Comparison of ENCODE assay signal across 8 cellular contexts in genomic region chr12:124745468-124745890, GRCh38.
DNase-seq lines count a peak whose midpoint lies in the region; ATAC-seq and TF ChIP-seq lines count a peak whose summit lies in the region.

No MANE protein-coding gene starts in this region.

- H3K4me3 ChIP-seq in SK-N-SH (ENCODE audit: low read depth in 2 of 2, low read length in 1 of 2), result 0 out of 4 replicates have a peak overlapping the region, but pooled peaks of 1 of the 2 experiments have one; percentile 17
- peak overlapping the region; percentile 7 for H3K4me3 ChIP-seq in colonic mucosa
- H3K4me3 ChIP-seq in mucosa of rectum (ENCODE audit: low read length in 2 of 2), result peak overlapping the region in 1 of 2 donors; percentile 30
- no peak overlapping the region for H3K4me3 ChIP-seq in tibial nerve

- WGBS in SK-N-SH (ENCODE audit: low lambda C conversion rate), result 28% methylated on average over 5 of the region's 5 CpGs
- 17 to 21% methylated on average over 5 of the region's 5 CpGs for WGBS in tibial nerve, 2 donors

- peak overlapping the region; percentile 53 for H3K4me2 ChIP-seq in SK-N-SH

- H3K79me2 ChIP-seq in SK-N-SH (ENCODE audit: insufficient read depth), result no peaks in the 10 kb centered on the region

- H3K9ac ChIP-seq in SK-N-SH (peak overlapping the region; percentile 50; the same call in 1 of the 2 replicates), colonic mucosa (ENCODE audit: low read depth in 2 of 2, low read length in 2 of 2) (peak overlapping the region in 1 of 2 donors; percentile 54), mucosa of rectum (ENCODE audit: low read depth in 1 of 2, low read length in 2 of 2) (peak overlapping the region; percentile 2 to 65)

- peaks cover 18% of the 10 kb centered on the region for H3F3A ChIP-seq in SK-N-SH (replicated peaks; ENCODE audit: insufficient read depth)

- no peaks in the 10 kb centered on the region for H3K9me2 ChIP-seq in SK-N-SH

- H2AFZ ChIP-seq in SK-N-SH (ENCODE audit: low read depth), result peak overlapping the region; percentile 82; the same call in 1 of the 2 replicates

- TF ChIP-seq CTCF in SK-N-SH (IDR thresholded peaks at IDR 0.05) (no peak), colonic mucosa (IDR thresholded peaks at IDR 0.05) (no peak), tibial nerve (IDR thresholded peaks at IDR 0.05) (no peak)

- CTCF ChIA-PET in SK-N-SH (lab: Yijun Ruan, JAX), result interaction anchor here (1.5 kb wide), 1 partner anchor 13 kb away, joined by 5 read pairs; no protein-coding TSS in a partner anchor

- H3K27me3 ChIP-seq in SK-N-SH (ENCODE audit: insufficient read depth), result no peaks in the 10 kb centered on the region
- H3K27me3 ChIP-seq in colonic mucosa, result no peaks in the 10 kb centered on the region
- H3K27me3 ChIP-seq in mucosa of rectum (ENCODE audit: control insufficient read depth in 2 of 2, insufficient read depth in 2 of 2, low read length in 2 of 2), result no peaks in the 10 kb centered on the region
- no peaks in the 10 kb centered on the region for H3K27me3 ChIP-seq in tibial nerve

- H3K36me3 ChIP-seq in SK-N-SH (replicated peaks in 1 of 2; ENCODE audit: control insufficient read depth in 1 of 2, insufficient read depth in 2 of 2, low read length in 1 of 2), result no peaks in the 10 kb centered on the region
- H3K36me3 ChIP-seq in colonic mucosa, result no peaks in the 10 kb centered on the region
- H3K36me3 ChIP-seq in mucosa of rectum (ENCODE audit: control insufficient read depth in 2 of 2, insufficient read depth in 2 of 2, low read length in 2 of 2), result no peaks in the 10 kb centered on the region
- no peaks in the 10 kb centered on the region for H3K36me3 ChIP-seq in tibial nerve

- intact Hi-C loops in colonic mucosa (cut with DNase I), result no loop called here

- POLR2A ChIA-PET in SK-N-SH (lab: Yijun Ruan, JAX), result no interaction called here

- H3K9me3 ChIP-seq in SK-N-SH (no peaks in the 10 kb centered on the region), colonic mucosa (no peaks in the 10 kb centered on the region), mucosa of rectum (ENCODE audit: control insufficient read depth in 2 of 2, low read length in 2 of 2) (no peaks in the 10 kb centered on the region), tibial nerve (no peaks in the 10 kb centered on the region)

- TF ChIP-seq EP300 in SK-N-SH (IDR thresholded peaks at IDR 0.05; ENCODE audit: borderline replicate concordance in 1 of 2, low read depth in 1 of 2, low read length in 1 of 2) (no peak), tibial nerve (IDR thresholded peaks at IDR 0.05) (no peak)

- H3K27ac ChIP-seq in SK-N-SH (ENCODE audit: low read depth in 2 of 2, low read length in 1 of 2) (peak overlapping the region; percentile 83 to 94), colonic mucosa (peak overlapping the region; percentile 62), mucosa of rectum (ENCODE audit: low read depth in 2 of 2, low read length in 2 of 2) (peak overlapping the region; percentile 72 to 76), tibial nerve (peak overlapping the region; percentile 64 to 88 (median 76))

- TF ChIP-seq RAD21 in SK-N-SH (IDR thresholded peaks at IDR 0.05; ENCODE audit: low read length), result no peak

- no peaks in the 10 kb centered on the region for H4K20me1 ChIP-seq in SK-N-SH (ENCODE audit: insufficient read depth)

- no peak for DNase-seq in SK-N-SH
- no peak for DNase-seq in colonic mucosa
- no peak for DNase-seq in tibial nerve (ENCODE audit: low spot score in 2 of 2)
- DNase-seq in activated CD4-positive, alpha-beta T cell treated with anti-CD3 and anti-CD28 coated beads, Interleukin-2, amount 50 U/mL, for 1 hour, result no peak

- ATAC-seq in SK-N-SH treated with all-trans-retinoic acid at 6 μM for 48 hours (no peak), HG03378 (IDR thresholded peaks at IDR 0.05; ENCODE audit: unreplicated experiment) (no peak), GM21528 (IDR thresholded peaks at IDR 0.05; ENCODE audit: low FRiP score, unreplicated experiment) (no peak)

- no peak for TF ChIP-seq POLR2A in tibial nerve (IDR thresholded peaks at IDR 0.05)

- H3K4me1 ChIP-seq in SK-N-SH (ENCODE audit: control insufficient read depth in 1 of 2, insufficient read depth in 2 of 2, low read depth in 1 of 2, low read length in 1 of 2), result peaks cover 13 to 31% of the 10 kb centered on the region in 2 experiments; a peak in 3 of 4 replicates
- peaks cover 18% of the 10 kb centered on the region for H3K4me1 ChIP-seq in colonic mucosa
- peaks cover 17 to 33% of the 10 kb centered on the region in 2 donors for H3K4me1 ChIP-seq in mucosa of rectum (ENCODE audit: control insufficient read depth in 2 of 2, insufficient read depth in 2 of 2, low read length in 2 of 2)
- H3K4me1 ChIP-seq in tibial nerve, result peaks cover 0 to 74% (median 16%) of the 10 kb centered on the region in 4 donors

TF ChIP-seq in SK-N-SH, 30 proteins besides CTCF, POLR2A, EP300 and RAD21 (continues in another document):
- TF ChIP-seq MXI1 (IDR thresholded peaks at IDR 0.05; ENCODE audit: low read depth, low read length) (no peak), SMC3 (IDR thresholded peaks at IDR 0.05; ENCODE audit: low read depth, low read length) (no peak), SIN3A (IDR thresholded peaks at IDR 0.05; ENCODE audit: borderline replicate concordance, low read depth, low read length) (no peak), TAF1 (IDR thresholded peaks at IDR 0.05; ENCODE audit: borderline replicate concordance, low read depth, low read length) (no peak), FOXJ3 (CRISPR knock-in tag; IDR thresholded peaks at IDR 0.05) (no peak), GATA2 (CRISPR knock-in tag; IDR thresholded peaks at IDR 0.05) (no peak), IRF3 (IDR thresholded peaks at IDR 0.05; ENCODE audit: low read depth, low read length) (no peak), FOSL2 (IDR thresholded peaks at IDR 0.05; ENCODE audit: borderline replicate concordance, low read depth) (no peak), USF2 (IDR thresholded peaks at IDR 0.05; ENCODE audit: borderline replicate concordance, low read depth, low read length) (no peak)

TF ChIP-seq in SK-N-SH treated with all-trans-retinoic acid at 6 μM for 48 hours, 23 proteins besides CTCF, POLR2A, EP300 and RAD21:
- TF ChIP-seq TCF4 (CRISPR knock-in tag; IDR thresholded peaks at IDR 0.05; ENCODE audit: borderline replicate concordance), result no peak
- no peak for TF ChIP-seq ARNTL (CRISPR knock-in tag; IDR thresholded peaks at IDR 0.05; ENCODE audit: borderline replicate concordance, low read depth)
- TF ChIP-seq CREB5 (CRISPR knock-in tag; IDR thresholded peaks at IDR 0.05; ENCODE audit: low read depth), result no peak
- no peak for TF ChIP-seq PPARA (CRISPR knock-in tag; IDR thresholded peaks at IDR 0.05; ENCODE audit: borderline replicate concordance)
- TF ChIP-seq ZFP3 (CRISPR knock-in tag; IDR thresholded peaks at IDR 0.05), result no peak
- TF ChIP-seq PATZ1 (CRISPR knock-in tag; IDR thresholded peaks at IDR 0.05; ENCODE audit: borderline replicate concordance), result no peak
- no peak for TF ChIP-seq ZC3H10 (CRISPR knock-in tag; IDR thresholded peaks at IDR 0.05)
- TF ChIP-seq ZNF565 (CRISPR knock-in tag; conservative IDR thresholded peaks at IDR 0.05; ENCODE audit: low read depth), result no peak
- TF ChIP-seq GLIS3 (CRISPR knock-in tag; IDR thresholded peaks at IDR 0.05), result no peak
- no peak for TF ChIP-seq BACH2 (CRISPR knock-in tag; IDR thresholded peaks at IDR 0.05; ENCODE audit: borderline replicate concordance)
- TF ChIP-seq ZNF8 (CRISPR knock-in tag; IDR thresholded peaks at IDR 0.05), result no peak
- no peak for TF ChIP-seq SNAI2 (CRISPR knock-in tag; IDR thresholded peaks at IDR 0.05)
- no peak for TF ChIP-seq CSDC2 (CRISPR knock-in tag; IDR thresholded peaks at IDR 0.05)
- TF ChIP-seq ZNF70 (CRISPR knock-in tag; IDR thresholded peaks at IDR 0.05), result no peak
- TF ChIP-seq OSR1 (CRISPR knock-in tag; IDR thresholded peaks at IDR 0.05), result no peak
